1 cellular context compared by ENCODE assay signal in the genomic region with DNA sequence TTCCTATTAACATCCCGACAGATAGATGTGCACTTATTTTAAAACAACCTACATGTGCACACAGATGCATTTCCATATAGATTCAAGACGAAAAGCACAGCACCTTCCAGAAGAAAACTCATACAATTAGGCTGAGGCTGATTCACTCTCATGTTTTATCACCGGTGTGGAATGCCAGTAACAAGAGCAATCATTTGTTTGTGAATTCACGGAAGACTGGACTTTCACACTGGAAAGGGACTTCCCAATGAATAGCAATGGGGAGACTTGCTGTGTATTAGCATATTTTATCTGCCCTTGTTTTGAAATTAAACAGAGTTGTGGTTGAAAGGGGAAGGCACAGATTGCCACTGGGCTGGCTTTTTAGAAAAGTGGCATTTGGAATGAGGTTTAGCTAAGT.
TF ChIP-seq lines count a peak whose summit lies in the region.

No MANE protein-coding gene starts in this region.

TF ChIP-seq in SK-N-SH, 30 proteins besides CTCF, POLR2A, EP300 and RAD21 (continued from another document):
- TF ChIP-seq, protein P1, sequence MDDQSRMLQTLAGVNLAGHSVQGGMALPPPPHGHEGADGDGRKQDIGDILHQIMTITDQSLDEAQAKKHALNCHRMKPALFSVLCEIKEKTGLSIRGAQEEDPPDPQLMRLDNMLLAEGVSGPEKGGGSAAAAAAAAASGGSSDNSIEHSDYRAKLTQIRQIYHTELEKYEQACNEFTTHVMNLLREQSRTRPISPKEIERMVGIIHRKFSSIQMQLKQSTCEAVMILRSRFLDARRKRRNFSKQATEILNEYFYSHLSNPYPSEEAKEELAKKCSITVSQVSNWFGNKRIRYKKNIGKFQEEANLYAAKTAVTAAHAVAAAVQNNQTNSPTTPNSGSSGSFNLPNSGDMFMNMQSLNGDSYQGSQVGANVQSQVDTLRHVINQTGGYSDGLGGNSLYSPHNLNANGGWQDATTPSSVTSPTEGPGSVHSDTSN (IDR thresholded peaks at IDR 0.05), result no peak; the same call in 1 of the 2 replicates
- TF ChIP-seq GATA2 (CRISPR knock-in tag; IDR thresholded peaks at IDR 0.05) (no peak), RCOR1 (IDR thresholded peaks at IDR 0.05; ENCODE audit: low read length) (no peak), SIN3A (IDR thresholded peaks at IDR 0.05; ENCODE audit: borderline replicate concordance, low read depth, low read length) (no peak), GABPA (IDR thresholded peaks at IDR 0.05; ENCODE audit: low read depth) (0 out of 2 replicates have a peak, but pooled peaks have one; percentile 5), USF1 (IDR thresholded peaks at IDR 0.05; ENCODE audit: borderline replicate concordance, low read depth) (no peak), RXRA (IDR thresholded peaks at IDR 0.05; ENCODE audit: borderline replicate concordance, low read depth) (no peak), ZBTB33 (IDR thresholded peaks at IDR 0.05; ENCODE audit: borderline replicate concordance, low read depth) (no peak), CHD2 (IDR thresholded peaks at IDR 0.05; ENCODE audit: low read length, partially characterized antibody) (no peak)
- TF ChIP-seq, protein P2, sequence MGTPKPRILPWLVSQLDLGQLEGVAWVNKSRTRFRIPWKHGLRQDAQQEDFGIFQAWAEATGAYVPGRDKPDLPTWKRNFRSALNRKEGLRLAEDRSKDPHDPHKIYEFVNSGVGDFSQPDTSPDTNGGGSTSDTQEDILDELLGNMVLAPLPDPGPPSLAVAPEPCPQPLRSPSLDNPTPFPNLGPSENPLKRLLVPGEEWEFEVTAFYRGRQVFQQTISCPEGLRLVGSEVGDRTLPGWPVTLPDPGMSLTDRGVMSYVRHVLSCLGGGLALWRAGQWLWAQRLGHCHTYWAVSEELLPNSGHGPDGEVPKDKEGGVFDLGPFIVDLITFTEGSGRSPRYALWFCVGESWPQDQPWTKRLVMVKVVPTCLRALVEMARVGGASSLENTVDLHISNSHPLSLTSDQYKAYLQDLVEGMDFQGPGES (IDR thresholded peaks at IDR 0.05; ENCODE audit: low read depth, low read length), result no peak
